In the genomic region with DNA sequence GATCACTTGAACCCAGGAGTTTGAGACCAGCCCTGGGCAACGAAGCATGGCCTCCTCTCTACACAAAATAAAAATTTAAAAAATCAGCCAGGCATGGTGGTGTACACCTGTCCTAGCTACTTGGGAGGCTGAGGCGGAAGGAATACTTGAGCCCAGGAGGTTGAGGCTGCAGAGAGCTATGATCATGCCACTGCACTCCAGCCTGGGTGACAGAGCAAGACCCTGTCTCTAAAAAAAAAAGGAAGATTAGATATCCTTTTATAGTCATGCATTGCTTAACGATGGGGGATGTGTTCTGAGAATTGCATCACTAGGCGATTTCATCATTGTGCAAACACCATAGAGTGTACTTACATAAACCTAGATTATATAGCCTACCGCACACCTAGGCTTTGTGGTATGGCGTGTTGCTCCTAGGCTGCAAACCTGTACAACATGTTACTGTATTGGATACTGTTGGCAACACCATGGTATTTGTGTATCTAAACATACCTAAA, we compare ENCODE assay signal across 1 cellular context.
TF ChIP-seq lines count a peak whose summit lies in the region.

No MANE protein-coding gene starts in this region.

TF ChIP-seq in HepG2, 621 proteins besides CTCF, POLR2A, EP300 and RAD21 (continued from another document and continues in another):
- 0 out of 2 replicates have a peak, but pooled peaks have one; percentile 41 for TF ChIP-seq ZNF430 (CRISPR knock-in tag; IDR thresholded peaks at IDR 0.05)
- TF ChIP-seq MED1 (CRISPR knock-in tag; IDR thresholded peaks at IDR 0.05), result peak; percentile 92
- TF ChIP-seq NBN (conservative IDR thresholded peaks at IDR 0.05), result no peak
- TF ChIP-seq, protein P1, sequence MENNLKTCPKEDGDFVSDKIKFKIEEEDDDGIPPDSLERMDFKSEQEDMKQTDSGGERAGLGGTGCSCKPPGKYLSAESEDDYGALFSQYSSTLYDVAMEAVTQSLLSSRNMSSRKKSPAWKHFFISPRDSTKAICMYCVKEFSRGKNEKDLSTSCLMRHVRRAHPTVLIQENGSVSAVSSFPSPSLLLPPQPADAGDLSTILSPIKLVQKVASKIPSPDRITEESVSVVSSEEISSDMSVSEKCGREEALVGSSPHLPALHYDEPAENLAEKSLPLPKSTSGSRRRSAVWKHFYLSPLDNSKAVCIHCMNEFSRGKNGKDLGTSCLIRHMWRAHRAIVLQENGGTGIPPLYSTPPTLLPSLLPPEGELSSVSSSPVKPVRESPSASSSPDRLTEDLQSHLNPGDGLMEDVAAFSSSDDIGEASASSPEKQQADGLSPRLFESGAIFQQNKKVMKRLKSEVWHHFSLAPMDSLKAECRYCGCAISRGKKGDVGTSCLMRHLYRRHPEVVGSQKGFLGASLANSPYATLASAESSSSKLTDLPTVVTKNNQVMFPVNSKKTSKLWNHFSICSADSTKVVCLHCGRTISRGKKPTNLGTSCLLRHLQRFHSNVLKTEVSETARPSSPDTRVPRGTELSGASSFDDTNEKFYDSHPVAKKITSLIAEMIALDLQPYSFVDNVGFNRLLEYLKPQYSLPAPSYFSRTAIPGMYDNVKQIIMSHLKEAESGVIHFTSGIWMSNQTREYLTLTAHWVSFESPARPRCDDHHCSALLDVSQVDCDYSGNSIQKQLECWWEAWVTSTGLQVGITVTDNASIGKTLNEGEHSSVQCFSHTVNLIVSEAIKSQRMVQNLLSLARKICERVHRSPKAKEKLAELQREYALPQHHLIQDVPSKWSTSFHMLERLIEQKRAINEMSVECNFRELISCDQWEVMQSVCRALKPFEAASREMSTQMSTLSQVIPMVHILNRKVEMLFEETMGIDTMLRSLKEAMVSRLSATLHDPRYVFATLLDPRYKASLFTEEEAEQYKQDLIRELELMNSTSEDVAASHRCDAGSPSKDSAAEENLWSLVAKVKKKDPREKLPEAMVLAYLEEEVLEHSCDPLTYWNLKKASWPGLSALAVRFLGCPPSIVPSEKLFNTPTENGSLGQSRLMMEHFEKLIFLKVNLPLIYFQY (CRISPR knock-in tag; IDR thresholded peaks at IDR 0.05; ENCODE audit: borderline replicate concordance), result no peak
- TF ChIP-seq, protein P2, sequence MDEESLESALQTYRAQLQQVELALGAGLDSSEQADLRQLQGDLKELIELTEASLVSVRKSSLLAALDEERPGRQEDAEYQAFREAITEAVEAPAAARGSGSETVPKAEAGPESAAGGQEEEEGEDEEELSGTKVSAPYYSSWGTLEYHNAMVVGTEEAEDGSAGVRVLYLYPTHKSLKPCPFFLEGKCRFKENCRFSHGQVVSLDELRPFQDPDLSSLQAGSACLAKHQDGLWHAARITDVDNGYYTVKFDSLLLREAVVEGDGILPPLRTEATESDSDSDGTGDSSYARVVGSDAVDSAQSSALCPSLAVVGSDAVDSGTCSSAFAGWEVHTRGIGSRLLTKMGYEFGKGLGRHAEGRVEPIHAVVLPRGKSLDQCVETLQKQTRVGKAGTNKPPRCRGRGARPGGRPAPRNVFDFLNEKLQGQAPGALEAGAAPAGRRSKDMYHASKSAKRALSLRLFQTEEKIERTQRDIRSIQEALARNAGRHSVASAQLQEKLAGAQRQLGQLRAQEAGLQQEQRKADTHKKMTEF (CRISPR knock-in tag; IDR thresholded peaks at IDR 0.05), result peak; percentile 93
- TF ChIP-seq NCOR1 (IDR thresholded peaks at IDR 0.05; ENCODE audit: borderline replicate concordance, low read length), result peak; percentile 78; the same call in 1 of the 2 replicates
- TF ChIP-seq SMYD3 (CRISPR knock-in tag; IDR thresholded peaks at IDR 0.05), result no peak
- TF ChIP-seq ZBTB20 (CRISPR knock-in tag; IDR thresholded peaks at IDR 0.05; ENCODE audit: borderline replicate concordance, low read depth), result peak; percentile 93; the same call in 1 of the 2 replicates
- no peak for TF ChIP-seq SP140L (CRISPR knock-in tag; IDR thresholded peaks at IDR 0.05; ENCODE audit: borderline replicate concordance)
- no peak for TF ChIP-seq ZNF121 (CRISPR knock-in tag; IDR thresholded peaks at IDR 0.05)
- TF ChIP-seq, protein P3, sequence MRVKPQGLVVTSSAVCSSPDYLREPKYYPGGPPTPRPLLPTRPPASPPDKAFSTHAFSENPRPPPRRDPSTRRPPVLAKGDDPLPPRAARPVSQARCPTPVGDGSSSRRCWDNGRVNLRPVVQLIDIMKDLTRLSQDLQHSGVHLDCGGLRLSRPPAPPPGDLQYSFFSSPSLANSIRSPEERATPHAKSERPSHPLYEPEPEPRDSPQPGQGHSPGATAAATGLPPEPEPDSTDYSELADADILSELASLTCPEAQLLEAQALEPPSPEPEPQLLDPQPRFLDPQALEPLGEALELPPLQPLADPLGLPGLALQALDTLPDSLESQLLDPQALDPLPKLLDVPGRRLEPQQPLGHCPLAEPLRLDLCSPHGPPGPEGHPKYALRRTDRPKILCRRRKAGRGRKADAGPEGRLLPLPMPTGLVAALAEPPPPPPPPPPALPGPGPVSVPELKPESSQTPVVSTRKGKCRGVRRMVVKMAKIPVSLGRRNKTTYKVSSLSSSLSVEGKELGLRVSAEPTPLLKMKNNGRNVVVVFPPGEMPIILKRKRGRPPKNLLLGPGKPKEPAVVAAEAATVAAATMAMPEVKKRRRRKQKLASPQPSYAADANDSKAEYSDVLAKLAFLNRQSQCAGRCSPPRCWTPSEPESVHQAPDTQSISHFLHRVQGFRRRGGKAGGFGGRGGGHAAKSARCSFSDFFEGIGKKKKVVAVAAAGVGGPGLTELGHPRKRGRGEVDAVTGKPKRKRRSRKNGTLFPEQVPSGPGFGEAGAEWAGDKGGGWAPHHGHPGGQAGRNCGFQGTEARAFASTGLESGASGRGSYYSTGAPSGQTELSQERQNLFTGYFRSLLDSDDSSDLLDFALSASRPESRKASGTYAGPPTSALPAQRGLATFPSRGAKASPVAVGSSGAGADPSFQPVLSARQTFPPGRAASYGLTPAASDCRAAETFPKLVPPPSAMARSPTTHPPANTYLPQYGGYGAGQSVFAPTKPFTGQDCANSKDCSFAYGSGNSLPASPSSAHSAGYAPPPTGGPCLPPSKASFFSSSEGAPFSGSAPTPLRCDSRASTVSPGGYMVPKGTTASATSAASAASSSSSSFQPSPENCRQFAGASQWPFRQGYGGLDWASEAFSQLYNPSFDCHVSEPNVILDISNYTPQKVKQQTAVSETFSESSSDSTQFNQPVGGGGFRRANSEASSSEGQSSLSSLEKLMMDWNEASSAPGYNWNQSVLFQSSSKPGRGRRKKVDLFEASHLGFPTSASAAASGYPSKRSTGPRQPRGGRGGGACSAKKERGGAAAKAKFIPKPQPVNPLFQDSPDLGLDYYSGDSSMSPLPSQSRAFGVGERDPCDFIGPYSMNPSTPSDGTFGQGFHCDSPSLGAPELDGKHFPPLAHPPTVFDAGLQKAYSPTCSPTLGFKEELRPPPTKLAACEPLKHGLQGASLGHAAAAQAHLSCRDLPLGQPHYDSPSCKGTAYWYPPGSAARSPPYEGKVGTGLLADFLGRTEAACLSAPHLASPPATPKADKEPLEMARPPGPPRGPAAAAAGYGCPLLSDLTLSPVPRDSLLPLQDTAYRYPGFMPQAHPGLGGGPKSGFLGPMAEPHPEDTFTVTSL (CRISPR knock-in tag; IDR thresholded peaks at IDR 0.05; ENCODE audit: borderline replicate concordance), result peak; percentile 83
- TF ChIP-seq MBD4 (IDR thresholded peaks at IDR 0.05; ENCODE audit: borderline replicate concordance, low read length), result peak; percentile 40; the same call in 1 of the 2 replicates
- TF ChIP-seq ZNF878 (CRISPR knock-in tag; IDR thresholded peaks at IDR 0.05), result peak; percentile 51; the same call in 1 of the 2 replicates
- TF ChIP-seq ZNF772 (CRISPR knock-in tag; IDR thresholded peaks at IDR 0.05), result 0 out of 2 replicates have a peak, but pooled peaks have one; percentile 38
- TF ChIP-seq ZNF546 (CRISPR knock-in tag; conservative IDR thresholded peaks at IDR 0.05), result no peak
- TF ChIP-seq, protein P4, sequence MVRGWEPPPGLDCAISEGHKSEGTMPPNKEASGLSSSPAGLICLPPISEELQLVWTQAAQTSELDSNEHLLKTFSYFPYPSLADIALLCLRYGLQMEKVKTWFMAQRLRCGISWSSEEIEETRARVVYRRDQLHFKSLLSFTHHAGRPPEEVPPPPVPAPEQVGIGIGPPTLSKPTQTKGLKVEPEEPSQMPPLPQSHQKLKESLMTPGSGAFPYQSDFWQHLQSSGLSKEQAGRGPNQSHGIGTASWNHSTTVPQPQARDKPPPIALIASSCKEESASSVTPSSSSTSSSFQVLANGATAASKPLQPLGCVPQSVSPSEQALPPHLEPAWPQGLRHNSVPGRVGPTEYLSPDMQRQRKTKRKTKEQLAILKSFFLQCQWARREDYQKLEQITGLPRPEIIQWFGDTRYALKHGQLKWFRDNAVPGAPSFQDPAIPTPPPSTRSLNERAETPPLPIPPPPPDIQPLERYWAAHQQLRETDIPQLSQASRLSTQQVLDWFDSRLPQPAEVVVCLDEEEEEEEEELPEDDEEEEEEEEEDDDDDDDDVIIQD (CRISPR knock-in tag; IDR thresholded peaks at IDR 0.05; ENCODE audit: low read depth), result peak; percentile 59; the same call in 1 of the 2 replicates
- TF ChIP-seq SRSF4 (IDR thresholded peaks at IDR 0.05; ENCODE audit: low read depth, low read length, poor library complexity, severe bottlenecking), result no peak
- no peak for TF ChIP-seq TCF12 (IDR thresholded peaks at IDR 0.05)
- TF ChIP-seq TCF12 (CRISPR knock-in tag; IDR thresholded peaks at IDR 0.05), result peak; percentile 51; the same call in 1 of the 2 replicates
- TF ChIP-seq, protein P5, sequence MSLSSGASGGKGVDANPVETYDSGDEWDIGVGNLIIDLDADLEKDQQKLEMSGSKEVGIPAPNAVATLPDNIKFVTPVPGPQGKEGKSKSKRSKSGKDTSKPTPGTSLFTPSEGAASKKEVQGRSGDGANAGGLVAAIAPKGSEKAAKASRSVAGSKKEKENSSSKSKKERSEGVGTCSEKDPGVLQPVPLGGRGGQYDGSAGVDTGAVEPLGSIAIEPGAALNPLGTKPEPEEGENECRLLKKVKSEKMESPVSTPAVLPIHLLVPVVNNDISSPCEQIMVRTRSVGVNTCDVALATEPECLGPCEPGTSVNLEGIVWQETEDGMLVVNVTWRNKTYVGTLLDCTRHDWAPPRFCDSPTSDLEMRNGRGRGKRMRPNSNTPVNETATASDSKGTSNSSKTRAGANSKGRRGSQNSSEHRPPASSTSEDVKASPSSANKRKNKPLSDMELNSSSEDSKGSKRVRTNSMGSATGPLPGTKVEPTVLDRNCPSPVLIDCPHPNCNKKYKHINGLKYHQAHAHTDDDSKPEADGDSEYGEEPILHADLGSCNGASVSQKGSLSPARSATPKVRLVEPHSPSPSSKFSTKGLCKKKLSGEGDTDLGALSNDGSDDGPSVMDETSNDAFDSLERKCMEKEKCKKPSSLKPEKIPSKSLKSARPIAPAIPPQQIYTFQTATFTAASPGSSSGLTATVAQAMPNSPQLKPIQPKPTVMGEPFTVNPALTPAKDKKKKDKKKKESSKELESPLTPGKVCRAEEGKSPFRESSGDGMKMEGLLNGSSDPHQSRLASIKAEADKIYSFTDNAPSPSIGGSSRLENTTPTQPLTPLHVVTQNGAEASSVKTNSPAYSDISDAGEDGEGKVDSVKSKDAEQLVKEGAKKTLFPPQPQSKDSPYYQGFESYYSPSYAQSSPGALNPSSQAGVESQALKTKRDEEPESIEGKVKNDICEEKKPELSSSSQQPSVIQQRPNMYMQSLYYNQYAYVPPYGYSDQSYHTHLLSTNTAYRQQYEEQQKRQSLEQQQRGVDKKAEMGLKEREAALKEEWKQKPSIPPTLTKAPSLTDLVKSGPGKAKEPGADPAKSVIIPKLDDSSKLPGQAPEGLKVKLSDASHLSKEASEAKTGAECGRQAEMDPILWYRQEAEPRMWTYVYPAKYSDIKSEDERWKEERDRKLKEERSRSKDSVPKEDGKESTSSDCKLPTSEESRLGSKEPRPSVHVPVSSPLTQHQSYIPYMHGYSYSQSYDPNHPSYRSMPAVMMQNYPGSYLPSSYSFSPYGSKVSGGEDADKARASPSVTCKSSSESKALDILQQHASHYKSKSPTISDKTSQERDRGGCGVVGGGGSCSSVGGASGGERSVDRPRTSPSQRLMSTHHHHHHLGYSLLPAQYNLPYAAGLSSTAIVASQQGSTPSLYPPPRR (CRISPR knock-in tag; IDR thresholded peaks at IDR 0.05; ENCODE audit: borderline replicate concordance), result peak; percentile 84; the same call in 1 of the 2 replicates
- TF ChIP-seq NKX3-1 (CRISPR knock-in tag; IDR thresholded peaks at IDR 0.05), result 0 out of 2 replicates have a peak, but pooled peaks have one; percentile 63
- no peak for TF ChIP-seq ZBTB42 (CRISPR knock-in tag; IDR thresholded peaks at IDR 0.05)
- TF ChIP-seq, protein P6, sequence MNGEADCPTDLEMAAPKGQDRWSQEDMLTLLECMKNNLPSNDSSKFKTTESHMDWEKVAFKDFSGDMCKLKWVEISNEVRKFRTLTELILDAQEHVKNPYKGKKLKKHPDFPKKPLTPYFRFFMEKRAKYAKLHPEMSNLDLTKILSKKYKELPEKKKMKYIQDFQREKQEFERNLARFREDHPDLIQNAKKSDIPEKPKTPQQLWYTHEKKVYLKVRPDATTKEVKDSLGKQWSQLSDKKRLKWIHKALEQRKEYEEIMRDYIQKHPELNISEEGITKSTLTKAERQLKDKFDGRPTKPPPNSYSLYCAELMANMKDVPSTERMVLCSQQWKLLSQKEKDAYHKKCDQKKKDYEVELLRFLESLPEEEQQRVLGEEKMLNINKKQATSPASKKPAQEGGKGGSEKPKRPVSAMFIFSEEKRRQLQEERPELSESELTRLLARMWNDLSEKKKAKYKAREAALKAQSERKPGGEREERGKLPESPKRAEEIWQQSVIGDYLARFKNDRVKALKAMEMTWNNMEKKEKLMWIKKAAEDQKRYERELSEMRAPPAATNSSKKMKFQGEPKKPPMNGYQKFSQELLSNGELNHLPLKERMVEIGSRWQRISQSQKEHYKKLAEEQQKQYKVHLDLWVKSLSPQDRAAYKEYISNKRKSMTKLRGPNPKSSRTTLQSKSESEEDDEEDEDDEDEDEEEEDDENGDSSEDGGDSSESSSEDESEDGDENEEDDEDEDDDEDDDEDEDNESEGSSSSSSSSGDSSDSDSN (CRISPR knock-in tag; IDR thresholded peaks at IDR 0.05), result peak; percentile 15; the same call in 1 of the 2 replicates
- TF ChIP-seq ZNF205 (CRISPR knock-in tag; IDR thresholded peaks at IDR 0.05), result peak; percentile 67; the same call in 1 of the 2 replicates
- peak; percentile 76; the same call in 1 of the 2 replicates for TF ChIP-seq JUNB (CRISPR knock-in tag; IDR thresholded peaks at IDR 0.05; ENCODE audit: borderline replicate concordance)
- peak; percentile 80; the same call in 1 of the 2 replicates for TF ChIP-seq ZNF792 (CRISPR knock-in tag; IDR thresholded peaks at IDR 0.05)
- TF ChIP-seq ZNF34 (CRISPR knock-in tag; IDR thresholded peaks at IDR 0.05; ENCODE audit: borderline replicate concordance), result 0 out of 2 replicates have a peak, but pooled peaks have one; percentile 49
- 0 out of 2 replicates have a peak, but pooled peaks have one; percentile 49 for TF ChIP-seq ZBTB3 (CRISPR knock-in tag; IDR thresholded peaks at IDR 0.05; ENCODE audit: borderline replicate concordance, low read depth)
- peak; percentile 68; the same call in 1 of the 2 replicates for TF ChIP-seq KDM6A (CRISPR knock-in tag; IDR thresholded peaks at IDR 0.05; ENCODE audit: low read depth)
- TF ChIP-seq, protein P7, sequence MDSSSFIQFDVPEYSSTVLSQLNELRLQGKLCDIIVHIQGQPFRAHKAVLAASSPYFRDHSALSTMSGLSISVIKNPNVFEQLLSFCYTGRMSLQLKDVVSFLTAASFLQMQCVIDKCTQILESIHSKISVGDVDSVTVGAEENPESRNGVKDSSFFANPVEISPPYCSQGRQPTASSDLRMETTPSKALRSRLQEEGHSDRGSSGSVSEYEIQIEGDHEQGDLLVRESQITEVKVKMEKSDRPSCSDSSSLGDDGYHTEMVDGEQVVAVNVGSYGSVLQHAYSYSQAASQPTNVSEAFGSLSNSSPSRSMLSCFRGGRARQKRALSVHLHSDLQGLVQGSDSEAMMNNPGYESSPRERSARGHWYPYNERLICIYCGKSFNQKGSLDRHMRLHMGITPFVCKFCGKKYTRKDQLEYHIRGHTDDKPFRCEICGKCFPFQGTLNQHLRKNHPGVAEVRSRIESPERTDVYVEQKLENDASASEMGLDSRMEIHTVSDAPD (CRISPR knock-in tag; IDR thresholded peaks at IDR 0.05), result peak; percentile 76
